In the genomic region with DNA sequence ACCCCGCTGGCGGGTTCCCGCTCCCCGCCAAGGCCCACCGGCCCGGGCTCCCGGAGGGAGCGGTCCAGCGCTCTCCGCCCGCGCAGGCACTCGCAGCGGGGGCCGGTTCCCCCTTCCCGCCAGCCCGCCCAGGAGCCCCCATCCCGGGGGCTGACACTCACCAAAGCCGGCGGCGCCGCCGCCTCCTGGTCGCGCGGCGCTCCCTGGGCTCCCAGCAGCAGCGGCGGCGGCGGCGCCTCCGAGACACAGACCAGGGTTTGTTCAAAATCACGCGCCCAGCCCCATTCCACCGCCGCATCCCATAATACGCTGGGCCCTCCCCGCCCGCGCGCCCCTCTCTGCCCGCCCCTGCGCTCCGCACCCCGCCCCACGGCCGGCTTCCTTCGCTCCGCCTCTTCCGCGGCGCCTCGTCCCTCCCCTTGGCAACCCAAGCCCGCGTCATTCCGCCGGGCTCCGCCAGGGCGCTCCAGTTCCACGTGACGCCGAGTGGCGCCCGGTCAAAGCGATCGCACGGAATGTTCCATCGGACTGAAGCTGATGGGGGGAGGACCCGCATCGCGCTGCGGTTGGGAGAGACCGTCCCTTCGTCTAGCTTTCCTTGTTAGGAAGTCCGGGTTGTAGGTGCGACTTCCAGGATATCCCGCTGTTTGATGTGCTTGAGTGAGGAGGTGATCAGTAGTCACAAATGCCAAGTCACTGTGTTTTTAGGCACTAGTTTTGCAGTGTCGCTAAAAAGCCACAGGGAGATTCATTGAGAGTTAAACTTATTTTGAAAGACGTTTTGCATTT, we compare ENCODE assay signal across 8 cellular contexts. TPM values are rescaled to one million over a fixed set of nuclear protein-coding genes. Genes with fewer than 3 reads are reported as not detected.
DNase-seq lines count a peak whose midpoint lies in the region; ATAC-seq and TF ChIP-seq lines count a peak whose summit lies in the region.

No MANE protein-coding gene starts in this region.

- ATAC-seq in CD8-positive, alpha-beta T cell: peak; percentile 88
- peak; percentile 84 for ATAC-seq in GM19452 (IDR thresholded peaks at IDR 0.05; ENCODE audit: unreplicated experiment)
- ATAC-seq in activated CD8-positive, alpha-beta T cell treated with anti-CD3 and anti-CD28 coated beads for 36 hours: peak; percentile 91
- peak; percentile 97 for ATAC-seq in lung (ENCODE audit: insufficient read depth, low FRiP score)

- POLR2A ChIA-PET in CD8-positive, alpha-beta T cell (lab: Charles Lee): interaction anchor here (0.8 to 4.6 kb wide), 9 partner anchors 19 to 583 kb away, joined by 3 to 49 read pairs (median 6); a partner anchor contains a TSS
- POLR2A ChIA-PET in activated CD8-positive, alpha-beta T cell treated with anti-CD3 and anti-CD28 coated beads for 36 hours (lab: Charles Lee): interaction anchor here (0.6 to 4.7 kb wide), 13 partner anchors 9 to 176 kb away, joined by 3 to 30 read pairs (median 3); a partner anchor contains a TSS

- H3K4me1 Mint-ChIP-seq in CD8-positive, alpha-beta T cell (ENCODE audit: low read depth): peaks cover 40% of the 10 kb centered on the region
- H3K4me1 Mint-ChIP-seq in activated CD8-positive, alpha-beta T cell treated with anti-CD3 and anti-CD28 coated beads for 36 hours (ENCODE audit: low read depth): peaks cover 27% of the 10 kb centered on the region

- peak overlapping the region; percentile 90 for H3K4me3 Mint-ChIP-seq in CD8-positive, alpha-beta T cell
- peak overlapping the region; percentile 97 for H3K4me3 Mint-ChIP-seq in activated CD8-positive, alpha-beta T cell treated with anti-CD3 and anti-CD28 coated beads for 36 hours

- H3K27me3 Mint-ChIP-seq in CD8-positive, alpha-beta T cell (ENCODE audit: low read depth): no peaks in the 10 kb centered on the region
- H3K27me3 Mint-ChIP-seq in activated CD8-positive, alpha-beta T cell treated with anti-CD3 and anti-CD28 coated beads for 36 hours: no peaks in the 10 kb centered on the region

- H3K4me3 ChIP-seq in CD8-positive, alpha-beta T cell (ENCODE audit: low read depth, low read length): peak overlapping the region; percentile 69
- peak overlapping the region; percentile 76 for H3K4me3 ChIP-seq in lung

- peak overlapping the region; percentile 56 for H3K27ac ChIP-seq in CD8-positive, alpha-beta T cell (ENCODE audit: low read depth, low read length)
- H3K27ac ChIP-seq in lung (ENCODE audit: low read depth in 1 of 2, low read length in 1 of 2): peak overlapping the region; percentile 89 to 95

- peak overlapping the region; percentile 91 for H3K27ac Mint-ChIP-seq in CD8-positive, alpha-beta T cell
- peak overlapping the region; percentile 91 for H3K27ac Mint-ChIP-seq in activated CD8-positive, alpha-beta T cell treated with anti-CD3 and anti-CD28 coated beads for 36 hours

- H3K9me3 Mint-ChIP-seq in CD8-positive, alpha-beta T cell: no peaks in the 10 kb centered on the region
- no peaks in the 10 kb centered on the region for H3K9me3 Mint-ChIP-seq in activated CD8-positive, alpha-beta T cell treated with anti-CD3 and anti-CD28 coated beads for 36 hours

- no peaks in the 10 kb centered on the region for H3K9me3 ChIP-seq in CD8-positive, alpha-beta T cell (ENCODE audit: low read length)
- H3K9me3 ChIP-seq in lung (ENCODE audit: control insufficient read depth in 2 of 2, insufficient read depth in 1 of 2, low read length in 1 of 2): no peaks in the 10 kb centered on the region

- peak; percentile 94 to 98 (median 96) for DNase-seq in CD8-positive, alpha-beta T cell
- DNase-seq in HK-2 (ENCODE audit: unreplicated experiment) (peak; percentile 99), NCI-H82 treated with DMSO at 0.1 percent for 48 hours (lab: John Stamatoyannopoulos, UW; ENCODE audit: unreplicated experiment) (peak; percentile 95), lung (ENCODE audit: low spot score) (peak; percentile 98)
- peak; percentile 97 for DNase-seq in activated CD8-positive, alpha-beta T cell treated with anti-CD3 and anti-CD28 coated beads for 36 hours
- peak; percentile 96 for DNase-seq in effector CD4-positive, alpha-beta T cell
- DNase-seq in stimulated activated CD4-positive, alpha-beta T cell treated with anti-CD3 and anti-CD28 coated beads, TNF-alpha, amount 100 ng/mL, for 4 hours (ENCODE audit: low read depth in 3 of 3): peak; percentile 93 to 96 (median 94)

- intact Hi-C loops in CD8-positive, alpha-beta T cell (cut with DNase I, micrococcal nuclease): loop anchor here (1.0 to 10.0 kb wide), 10 partner anchors 21 to 726 kb away; a partner anchor contains a TSS
- intact Hi-C loops in activated CD8-positive, alpha-beta T cell treated with anti-CD3 and anti-CD28 coated beads for 36 hours (cut with micrococcal nuclease): loop anchor here (2.0 to 5.0 kb wide), 2 partner anchors 22 to 111 kb away; a partner anchor contains a TSS

- 0 to 1% methylated on average over 46 to 80 of the region's 80 CpGs for WGBS in lung, 2 donors

- peaks cover 31% of the 10 kb centered on the region for H3K4me1 ChIP-seq in CD8-positive, alpha-beta T cell (ENCODE audit: insufficient read depth, low read length)
- peaks cover 0 to 11% of the 10 kb centered on the region in 2 donors for H3K4me1 ChIP-seq in lung (ENCODE audit: control insufficient read depth in 2 of 2, insufficient read depth in 2 of 2, low read length in 2 of 2)

- CTCF ChIA-PET in CD8-positive, alpha-beta T cell (lab: Charles Lee): interaction anchor here (0.6 to 2.5 kb wide), 6 partner anchors 14 to 583 kb away, joined by 3 to 10 read pairs (median 4); a partner anchor contains a TSS
- CTCF ChIA-PET in activated CD8-positive, alpha-beta T cell treated with anti-CD3 and anti-CD28 coated beads for 36 hours (lab: Charles Lee): interaction anchor here (0.9 to 1.9 kb wide), 6 partner anchors 18 to 270 kb away, joined by 3 to 11 read pairs (median 4); a partner anchor contains a TSS

- peaks cover 11% of the 10 kb centered on the region for H3K36me3 Mint-ChIP-seq in CD8-positive, alpha-beta T cell
- peaks cover 8% of the 10 kb centered on the region for H3K36me3 Mint-ChIP-seq in activated CD8-positive, alpha-beta T cell treated with anti-CD3 and anti-CD28 coated beads for 36 hours (ENCODE audit: low read depth)

- TF ChIP-seq CTCF in CD8-positive, alpha-beta T cell (IDR thresholded peaks at IDR 0.05): peak; percentile 65
- TF ChIP-seq CTCF in activated CD8-positive, alpha-beta T cell treated with anti-CD3 and anti-CD28 coated beads for 36 hours (IDR thresholded peaks at IDR 0.05): no peak
- peak; percentile 30 for TF ChIP-seq CTCF in lung (IDR thresholded peaks at IDR 0.05; ENCODE audit: control extremely low read depth, extremely low read depth)

- no peaks in the 10 kb centered on the region for H3K27me3 ChIP-seq in CD8-positive, alpha-beta T cell (ENCODE audit: insufficient read depth, low read length)
- H3K27me3 ChIP-seq in lung (ENCODE audit: control insufficient read depth, insufficient read depth): no peaks in the 10 kb centered on the region

- H3K36me3 ChIP-seq in CD8-positive, alpha-beta T cell (ENCODE audit: insufficient read depth, low read length): no peaks in the 10 kb centered on the region
- H3K36me3 ChIP-seq in lung (ENCODE audit: control insufficient read depth in 2 of 2, insufficient read depth in 2 of 2, low read length in 2 of 2): no peaks in the 10 kb centered on the region

RNA-seq across cellular contexts. Expression of a gene that starts 2.2 kb away (rescaled TPM):
- total RNA-seq in CD8-positive, alpha-beta T cell: 10 to 100 TPM; 10.2 to 10.6 TPM
- total RNA-seq in activated CD8-positive, alpha-beta T cell treated with anti-CD3 and anti-CD28 coated beads for 36 hours: 10 to 100 TPM; 28.0 to 29.1 TPM
- total RNA-seq in lung: 10 to 100 TPM; 10.2 to 14.1 TPM
- polyA plus RNA-seq in lung: 1 to 10 TPM; 2.7 to 4.4 TPM

RNA-seq across cellular contexts. Expression of a gene that starts 22.2 kb away (rescaled TPM):
- total RNA-seq in CD8-positive, alpha-beta T cell: 10 to 100 TPM; 32.2 to 35.2 TPM
- total RNA-seq in activated CD8-positive, alpha-beta T cell treated with anti-CD3 and anti-CD28 coated beads for 36 hours: 10 to 100 TPM; 38.4 to 38.8 TPM
- 10 to 100 TPM; 26.3 to 55.3 TPM for total RNA-seq in lung
- 10 to 100 TPM; 15.3 to 28.1 TPM for polyA plus RNA-seq in lung

Comparison
In these comparisons a context has a peak if more than half of its experiments do, and no peak if none do; other contexts are left out.
1. Peak in every context shown above with its lines: DNase-seq, ATAC-seq, H3K4me3 ChIP-seq and H3K27ac ChIP-seq.